ENCODE assay signal across 30 cellular contexts in the genomic region with DNA sequence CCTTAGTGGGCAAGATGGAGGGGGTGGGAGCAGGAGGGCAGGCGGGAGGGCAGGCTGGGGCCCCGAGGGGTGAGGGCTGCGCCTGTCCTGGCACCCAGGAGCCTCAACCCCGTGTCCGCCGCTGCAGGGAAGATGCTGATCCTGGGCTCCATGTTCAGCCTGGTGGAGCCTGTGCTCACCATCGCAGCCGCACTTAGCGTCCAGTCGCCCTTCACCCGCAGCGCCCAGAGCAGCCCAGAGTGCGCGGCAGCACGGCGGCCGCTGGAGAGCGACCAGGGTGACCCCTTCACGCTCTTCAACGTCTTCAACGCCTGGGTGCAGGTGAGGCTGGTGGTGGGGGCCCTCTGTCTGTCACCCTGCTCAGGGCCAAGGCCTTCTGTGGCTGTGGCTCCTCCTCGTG. TPM values are rescaled to one million over a fixed set of nuclear protein-coding genes. Genes with fewer than 3 reads are reported as not detected.
"Had no signal": no experiment of that assay in that cellular context is flagged by ENCODE, and none has a peak within 500 bp of the region (broad histone marks: within the 10 kb centered on the region; RNA-seq: fewer than 3 reads in every experiment).

No MANE protein-coding gene starts in this region.

- H3K27ac ChIP-seq: brain microvascular endothelial cell, coronary artery, WERI-Rb-1 had no signal

- FAIRE-seq: astrocyte, bronchial epithelial cell, frontal cortex had no signal

- ATAC-seq: activated CD4-positive, CD25-positive, alpha-beta regulatory T cell treated with anti-CD3 and anti-CD28 coated beads, Interleukin-2, amount 50 U/mL, for 24 hours; activated CD8-positive, alpha-beta T cell treated with anti-CD3 and anti-CD28 coated beads for 36 hours; activated T-cell treated with anti-CD3 and anti-CD28 coated beads, Interleukin-2, amount 50 U/mL, for 4 hours; activated T-helper 17 cell treated with anti-CD3 and anti-CD28 coated beads, Interleukin-2, amount 50 U/mL, for 72 hours; esophagus mucosa; T-helper 17 cell had no signal

- H3K27me3 ChIP-seq: brain microvascular endothelial cell, dorsolateral prefrontal cortex had no signal

- H3K4me3 ChIP-seq: coronary artery, dorsolateral prefrontal cortex had no signal

- DNase-seq: activated B cell treated with CpG ODN at 0.5 μM for 24 hours; activated CD4-positive, alpha-beta T cell treated with anti-CD3 and anti-CD28 coated beads for 48 hours; activated CD4-positive, alpha-beta T cell treated with anti-CD3 and anti-CD28 coated beads, Interleukin-2, amount 50 U/mL, for 1 hour; activated CD4-positive, alpha-beta T cell treated with anti-CD3 and anti-CD28 coated beads, Interleukin-2, amount 50 U/mL, for 48 hours; activated CD8-positive, alpha-beta memory T cell treated with anti-CD3 and anti-CD28 coated beads for 24 hours; activated CD8-positive, alpha-beta T cell treated with anti-CD3 and anti-CD28 coated beads for 36 hours; activated effector memory CD4-positive, alpha-beta T cell treated with Interleukin-2 at 50 U/mL for 16 hours; activated gamma-delta T cell treated with Interleukin-2 at 50 U/mL for 16 hours; activated naive CD4-positive, alpha-beta T cell treated with anti-CD3 and anti-CD28 coated beads, Interleukin-2, amount 50 U/mL, for 16 hours; activated naive CD4-positive, alpha-beta T cell treated with Interleukin-2 at 50 U/mL for 16 hours; activated T-cell treated with anti-CD3 and anti-CD28 coated beads, Interleukin-2, amount 50 U/mL, for 4 hours; amniotic stem cell; anterior cingulate cortex; brain microvascular endothelial cell; dorsolateral prefrontal cortex; effector memory CD4-positive, alpha-beta T cell; endodermal cell; foreskin fibroblast; head of caudate nucleus; T-helper 17 cell; T1000; WERI-Rb-1 had no signal

RNA-seq across cellular contexts. Expression of a gene that starts 40.6 kb away (rescaled TPM):
- total RNA-seq: activated T-cell treated with anti-CD3 and anti-CD28 coated beads, Interleukin-2, amount 50 U/mL, for 4 hours; astrocyte; endodermal cell; epithelial cell of proximal tubule had no signal

RNA-seq across cellular contexts. Expression of a gene that starts 46.7 kb away (rescaled TPM):
- total RNA-seq: activated B cell treated with CpG ODN at 0.5 μM for 24 hours; activated CD8-positive, alpha-beta T cell treated with anti-CD3 and anti-CD28 coated beads for 36 hours had no signal
